Comparison of ENCODE assay signal across 2 cellular contexts in genomic region chr7:44030029-44030428, GRCh38.
TF ChIP-seq lines count a peak whose summit lies in the region.
"Not testable (repeated sequence)": the region's sequence is repeated elsewhere in the genome, so short reads cannot be mapped to it uniquely, and the experiment has no call there.

No MANE protein-coding gene starts in this region.

TF ChIP-seq in HEK293, 187 proteins besides CTCF, POLR2A, EP300 and RAD21:
- peak; percentile 59 for TF ChIP-seq KLF1 (tag by site-specific recombination; IDR thresholded peaks at IDR 0.05)
TF ChIP-seq in HEK293: peak in this region for 1; not testable (repeated sequence) for 186.

TF ChIP-seq in K562, 482 proteins besides CTCF, POLR2A, EP300 and RAD21:
- TF ChIP-seq FOSL1 (tag; conservative IDR thresholded peaks at IDR 0.05) = 0 out of 2 replicates have a peak, but pooled peaks have one; percentile 37
- TF ChIP-seq ATF3 (IDR thresholded peaks at IDR 0.05) = peak; percentile 41; the same call in 1 of the 2 replicates
- not testable (repeated sequence) for TF ChIP-seq ATF3 (CRISPR knock-in tag; conservative IDR thresholded peaks at IDR 0.05)
- peak; percentile 91 for TF ChIP-seq ZNF263 (CRISPR knock-in tag; IDR thresholded peaks at IDR 0.05; ENCODE audit: borderline replicate concordance)
- peak; percentile 26; the same call in 1 of the 2 replicates for TF ChIP-seq CTBP1 (IDR thresholded peaks at IDR 0.05; ENCODE audit: borderline replicate concordance)
- peak; percentile 59 for TF ChIP-seq JUND (IDR thresholded peaks at IDR 0.05; ENCODE audit: borderline replicate concordance, low read depth, low read length)
- peak; percentile 48; the same call in 1 of the 3 replicates for TF ChIP-seq JUND (tag; IDR thresholded peaks at IDR 0.05; ENCODE audit: borderline replicate concordance, low read depth, low read length)
- TF ChIP-seq ARID1B (IDR thresholded peaks at IDR 0.05) = peak; percentile 23; the same call in 1 of the 2 replicates
TF ChIP-seq in K562: peak in this region for 6; not testable (repeated sequence) for 476.
